1 cellular context compared by ENCODE assay signal in the genomic region with DNA sequence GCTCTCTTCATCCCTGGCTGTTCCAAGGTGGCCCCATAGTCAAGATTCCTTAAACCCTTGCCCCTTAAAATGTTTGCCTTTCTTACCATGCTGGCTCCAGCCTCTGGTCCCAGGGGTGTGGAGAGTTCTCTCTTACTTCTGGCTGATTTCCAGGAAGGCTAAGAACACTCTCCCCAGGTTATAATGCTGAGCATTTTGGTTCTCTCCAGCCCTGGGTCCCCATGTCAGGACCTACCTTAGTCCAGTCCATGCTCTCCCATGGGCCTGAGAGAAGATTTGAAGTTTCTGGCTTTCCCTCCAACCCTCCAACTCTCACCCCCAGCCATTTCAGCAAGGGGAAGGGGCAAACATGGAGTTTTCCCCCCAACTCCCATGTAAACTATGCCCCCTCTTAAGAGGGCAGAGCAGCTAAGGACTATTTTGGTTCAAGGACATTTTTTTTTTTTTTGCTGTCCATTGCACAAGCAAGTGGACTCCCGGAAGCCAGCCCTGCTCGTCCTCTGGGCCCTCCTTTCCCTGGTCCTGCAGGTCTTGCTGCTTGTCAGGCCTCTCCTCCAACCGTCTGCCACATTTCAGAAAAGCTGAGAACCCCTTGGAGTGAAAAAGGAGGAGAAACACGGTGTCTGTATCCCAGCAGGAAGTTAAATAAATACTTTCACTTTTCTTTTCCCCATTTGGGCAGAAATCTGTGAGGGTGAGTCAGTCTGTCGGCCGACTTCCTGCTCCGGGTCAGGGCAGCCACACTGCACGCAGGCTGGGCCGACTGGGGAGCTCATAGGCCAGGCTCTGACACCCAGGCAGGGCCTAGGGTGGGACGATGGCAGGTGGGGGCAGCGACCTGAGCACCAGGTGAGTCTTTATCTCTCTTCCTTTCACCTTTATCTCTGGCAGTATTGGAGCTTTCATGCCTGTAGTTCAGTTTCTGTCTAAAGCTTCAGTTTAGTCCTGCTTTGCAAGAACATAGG.
TF ChIP-seq lines count a peak whose summit lies in the region.

TSS of gene SP140L (plus strand) at position 741 of the 965 bp plus-strand sequence. CDS start at position 818, 77 bp downstream.

TF ChIP-seq in HepG2, 621 proteins besides CTCF, POLR2A, EP300 and RAD21 (continued from another document and continues in another):
- peak; percentile 74; the same call in 1 of the 2 replicates for TF ChIP-seq SP140L (CRISPR knock-in tag; IDR thresholded peaks at IDR 0.05; ENCODE audit: borderline replicate concordance)
- TF ChIP-seq NCOA2 (CRISPR knock-in tag; IDR thresholded peaks at IDR 0.05): peak; percentile 35
- TF ChIP-seq ARNT2 (CRISPR knock-in tag; IDR thresholded peaks at IDR 0.05; ENCODE audit: low read depth): peak; percentile 56
- no peak for TF ChIP-seq MTF2 (CRISPR knock-in tag; IDR thresholded peaks at IDR 0.05; ENCODE audit: borderline replicate concordance)
- TF ChIP-seq GPN1 (CRISPR knock-in tag; IDR thresholded peaks at IDR 0.05; ENCODE audit: borderline replicate concordance): no peak
- peak; percentile 80; the same call in 1 of the 2 replicates for TF ChIP-seq ZMYM4 (CRISPR knock-in tag; IDR thresholded peaks at IDR 0.05)
- TF ChIP-seq ZNF121 (CRISPR knock-in tag; IDR thresholded peaks at IDR 0.05): no peak
- TF ChIP-seq TBP (CRISPR knock-in tag; IDR thresholded peaks at IDR 0.05): no peak
- no peak for TF ChIP-seq FOXO4 (CRISPR knock-in tag; conservative IDR thresholded peaks at IDR 0.05)
- peak; percentile 76 for TF ChIP-seq SALL1 (CRISPR knock-in tag; IDR thresholded peaks at IDR 0.05)
- TF ChIP-seq ZMAT3 (CRISPR knock-in tag; conservative IDR thresholded peaks at IDR 0.05): no peak
- TF ChIP-seq ATF5 (CRISPR knock-in tag; IDR thresholded peaks at IDR 0.05; ENCODE audit: low read depth): no peak
- TF ChIP-seq ZNF256 (CRISPR knock-in tag; conservative IDR thresholded peaks at IDR 0.05): no peak
- TF ChIP-seq FOXC1 (CRISPR knock-in tag; IDR thresholded peaks at IDR 0.05; ENCODE audit: borderline replicate concordance): no peak
- no peak for TF ChIP-seq CHCHD3 (CRISPR knock-in tag; IDR thresholded peaks at IDR 0.05)
- TF ChIP-seq FOSL2 (CRISPR knock-in tag; IDR thresholded peaks at IDR 0.05): peak; percentile 97
- peak; percentile 18 to 33; a peak in 1 of 4 replicates for TF ChIP-seq NR2F1 (CRISPR knock-in tag; IDR thresholded peaks at IDR 0.05)
- TF ChIP-seq CENPX (CRISPR knock-in tag; IDR thresholded peaks at IDR 0.05): no peak
- TF ChIP-seq TFE3 (CRISPR knock-in tag; IDR thresholded peaks at IDR 0.05): no peak
- TF ChIP-seq REST (IDR thresholded peaks at IDR 0.05; ENCODE audit: borderline replicate concordance in 1 of 2, low read depth in 1 of 2, low read length in 2 of 2): no peak
- TF ChIP-seq, protein P1, sequence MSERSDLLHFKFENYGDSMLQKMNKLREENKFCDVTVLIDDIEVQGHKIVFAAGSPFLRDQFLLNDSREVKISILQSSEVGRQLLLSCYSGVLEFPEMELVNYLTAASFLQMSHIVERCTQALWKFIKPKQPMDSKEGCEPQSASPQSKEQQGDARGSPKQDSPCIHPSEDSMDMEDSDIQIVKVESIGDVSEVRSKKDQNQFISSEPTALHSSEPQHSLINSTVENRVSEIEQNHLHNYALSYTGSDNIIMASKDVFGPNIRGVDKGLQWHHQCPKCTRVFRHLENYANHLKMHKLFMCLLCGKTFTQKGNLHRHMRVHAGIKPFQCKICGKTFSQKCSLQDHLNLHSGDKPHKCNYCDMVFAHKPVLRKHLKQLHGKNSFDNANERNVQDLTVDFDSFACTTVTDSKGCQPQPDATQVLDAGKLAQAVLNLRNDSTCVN (CRISPR knock-in tag; IDR thresholded peaks at IDR 0.05; ENCODE audit: borderline replicate concordance): no peak; the same call in 1 of the 2 replicates
- peak; percentile 36; the same call in 1 of the 2 replicates for TF ChIP-seq ATF1 (CRISPR knock-in tag; IDR thresholded peaks at IDR 0.05)
- TF ChIP-seq KLF6 (CRISPR knock-in tag; IDR thresholded peaks at IDR 0.05): peak; percentile 43; the same call in 1 of the 2 replicates
- TF ChIP-seq ZBTB39 (CRISPR knock-in tag; IDR thresholded peaks at IDR 0.05): no peak
- TF ChIP-seq, protein P2, sequence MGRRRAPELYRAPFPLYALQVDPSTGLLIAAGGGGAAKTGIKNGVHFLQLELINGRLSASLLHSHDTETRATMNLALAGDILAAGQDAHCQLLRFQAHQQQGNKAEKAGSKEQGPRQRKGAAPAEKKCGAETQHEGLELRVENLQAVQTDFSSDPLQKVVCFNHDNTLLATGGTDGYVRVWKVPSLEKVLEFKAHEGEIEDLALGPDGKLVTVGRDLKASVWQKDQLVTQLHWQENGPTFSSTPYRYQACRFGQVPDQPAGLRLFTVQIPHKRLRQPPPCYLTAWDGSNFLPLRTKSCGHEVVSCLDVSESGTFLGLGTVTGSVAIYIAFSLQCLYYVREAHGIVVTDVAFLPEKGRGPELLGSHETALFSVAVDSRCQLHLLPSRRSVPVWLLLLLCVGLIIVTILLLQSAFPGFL (CRISPR knock-in tag; IDR thresholded peaks at IDR 0.05): no peak
- no peak for TF ChIP-seq DDIT3 (CRISPR knock-in tag; IDR thresholded peaks at IDR 0.05)
- no peak for TF ChIP-seq ZNF24 (IDR thresholded peaks at IDR 0.05)
- TF ChIP-seq, protein P3, sequence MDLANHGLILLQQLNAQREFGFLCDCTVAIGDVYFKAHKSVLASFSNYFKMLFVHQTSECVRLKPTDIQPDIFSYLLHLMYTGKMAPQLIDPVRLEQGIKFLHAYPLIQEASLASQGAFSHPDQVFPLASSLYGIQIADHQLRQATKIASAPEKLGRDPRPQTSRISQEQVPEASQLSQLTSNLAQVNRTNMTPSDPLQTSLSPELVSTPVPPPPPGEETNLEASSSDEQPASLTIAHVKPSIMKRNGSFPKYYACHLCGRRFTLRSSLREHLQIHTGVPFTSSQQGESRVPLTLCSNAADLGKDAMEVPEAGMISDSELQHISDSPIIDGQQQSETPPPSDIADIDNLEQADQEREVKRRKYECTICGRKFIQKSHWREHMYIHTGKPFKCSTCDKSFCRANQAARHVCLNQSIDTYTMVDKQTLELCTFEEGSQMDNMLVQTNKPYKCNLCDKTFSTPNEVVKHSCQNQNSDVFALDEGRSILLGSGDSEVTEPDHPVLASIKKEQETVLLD (CRISPR knock-in tag; IDR thresholded peaks at IDR 0.05; ENCODE audit: low read depth): 0 out of 2 replicates have a peak, but pooled peaks have one; percentile 33
- TF ChIP-seq ZNF326 (CRISPR knock-in tag; IDR thresholded peaks at IDR 0.05; ENCODE audit: borderline replicate concordance): no peak
- TF ChIP-seq ETV5 (CRISPR knock-in tag; IDR thresholded peaks at IDR 0.05; ENCODE audit: borderline replicate concordance): peak; percentile 66; the same call in 1 of the 2 replicates
- TF ChIP-seq RARG (CRISPR knock-in tag; IDR thresholded peaks at IDR 0.05; ENCODE audit: low read depth): no peak
- TF ChIP-seq TAF15 (IDR thresholded peaks at IDR 0.05; ENCODE audit: low read depth, low read length, poor library complexity, severe bottlenecking): no peak
- TF ChIP-seq ZC3H4 (CRISPR knock-in tag; IDR thresholded peaks at IDR 0.05; ENCODE audit: borderline replicate concordance): no peak
- peak; percentile 80 for TF ChIP-seq ZNF614 (CRISPR knock-in tag; IDR thresholded peaks at IDR 0.05; ENCODE audit: borderline replicate concordance)
- peak; percentile 76 for TF ChIP-seq IKZF4 (CRISPR knock-in tag; IDR thresholded peaks at IDR 0.05; ENCODE audit: borderline replicate concordance, low read depth, not compliant biosample characterization)
- no peak for TF ChIP-seq KLF13 (CRISPR knock-in tag; IDR thresholded peaks at IDR 0.05)
- TF ChIP-seq PHF5A (CRISPR knock-in tag; IDR thresholded peaks at IDR 0.05; ENCODE audit: low read depth, unreplicated experiment): peak; percentile 41
- TF ChIP-seq, protein P4, sequence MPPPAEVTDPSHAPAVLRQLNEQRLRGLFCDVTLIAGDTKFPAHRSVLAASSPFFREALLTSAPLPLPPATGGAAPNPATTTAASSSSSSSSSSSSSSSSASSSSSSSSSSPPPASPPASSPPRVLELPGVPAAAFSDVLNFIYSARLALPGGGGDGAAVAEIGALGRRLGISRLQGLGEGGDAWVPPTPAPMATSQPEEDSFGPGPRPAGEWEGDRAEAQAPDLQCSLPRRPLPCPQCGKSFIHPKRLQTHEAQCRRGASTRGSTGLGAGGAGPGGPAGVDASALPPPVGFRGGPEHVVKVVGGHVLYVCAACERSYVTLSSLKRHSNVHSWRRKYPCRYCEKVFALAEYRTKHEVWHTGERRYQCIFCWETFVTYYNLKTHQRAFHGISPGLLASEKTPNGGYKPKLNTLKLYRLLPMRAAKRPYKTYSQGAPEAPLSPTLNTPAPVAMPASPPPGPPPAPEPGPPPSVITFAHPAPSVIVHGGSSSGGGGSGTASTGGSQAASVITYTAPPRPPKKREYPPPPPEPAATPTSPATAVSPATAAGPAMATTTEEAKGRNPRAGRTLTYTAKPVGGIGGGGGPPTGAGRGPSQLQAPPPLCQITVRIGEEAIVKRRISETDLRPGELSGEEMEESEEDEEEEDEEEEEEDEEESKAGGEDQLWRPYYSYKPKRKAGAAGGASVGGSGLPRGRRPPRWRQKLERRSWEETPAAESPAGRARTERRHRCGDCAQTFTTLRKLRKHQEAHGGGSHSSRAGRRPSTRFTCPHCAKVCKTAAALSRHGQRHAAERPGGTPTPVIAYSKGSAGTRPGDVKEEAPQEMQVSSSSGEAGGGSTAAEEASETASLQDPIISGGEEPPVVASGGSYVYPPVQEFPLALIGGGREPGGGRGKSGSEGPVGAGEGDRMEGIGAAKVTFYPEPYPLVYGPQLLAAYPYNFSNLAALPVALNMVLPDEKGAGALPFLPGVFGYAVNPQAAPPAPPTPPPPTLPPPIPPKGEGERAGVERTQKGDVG (CRISPR knock-in tag; IDR thresholded peaks at IDR 0.05; ENCODE audit: borderline replicate concordance): 0 out of 2 replicates have a peak, but pooled peaks have one; percentile 64
- TF ChIP-seq MBD4 (IDR thresholded peaks at IDR 0.05; ENCODE audit: borderline replicate concordance, low read length): 0 out of 2 replicates have a peak, but pooled peaks have one; percentile 38
- no peak for TF ChIP-seq ATAD3A (CRISPR knock-in tag; IDR thresholded peaks at IDR 0.05)
